18 cellular contexts compared by ENCODE assay signal in genomic region chr1:38781872-38782617, GRCh38.
"Had no signal": no experiment of that assay in that cellular context is flagged by ENCODE, and none has a peak within 500 bp of the region (broad histone marks: within the 10 kb centered on the region; RNA-seq: fewer than 3 reads in every experiment).

No MANE protein-coding gene starts in this region.

- H3K27me3 ChIP-seq: ovary, thyroid gland had no signal

- H3K27ac ChIP-seq: epithelial cell of prostate, esophagus muscularis mucosa, gastroesophageal sphincter, hepatocyte, ovary, suprapubic skin, thyroid gland had no signal

- H3K79me2 ChIP-seq: hepatocyte had no signal

- H3K4me1 ChIP-seq: thyroid gland had no signal

- H3K9me3 ChIP-seq: esophagus muscularis mucosa, gastroesophageal sphincter, mucosa of descending colon, ovary, suprapubic skin, thyroid gland had no signal

- DNase-seq: effector memory CD8-positive, alpha-beta T cell; foreskin fibroblast; head of caudate nucleus; left colon; mucosa of descending colon; naive thymus-derived CD8-positive, alpha-beta T cell; nucleus accumbens; ovary; right cardiac atrium; small intestine; stimulated activated CD4-positive, alpha-beta T cell treated with anti-CD3 and anti-CD28 coated beads, Interleukin-2, amount 100 ng/mL, for 48 hours; stimulated activated naive CD4-positive, alpha-beta T cell treated with Interleukin-2 at 50 U/mL for 16 hours; thyroid gland had no signal

- H3K4me2 ChIP-seq: hepatocyte had no signal

- H3K4me3 ChIP-seq: esophagus muscularis mucosa, gastroesophageal sphincter, hepatocyte, mucosa of descending colon, ovary, suprapubic skin, thyroid gland had no signal

- H3K36me3 ChIP-seq: esophagus muscularis mucosa, gastroesophageal sphincter, ovary, suprapubic skin, thyroid gland had no signal
